Comparison of ENCODE assay signal across 6 cellular contexts in genomic region chr10:103167554-103167953, GRCh38. TPM values are rescaled to one million over a fixed set of nuclear protein-coding genes. Genes with fewer than 3 reads are reported as not detected.
DNase-seq lines count a peak whose midpoint lies in the region; ATAC-seq, FAIRE-seq and TF ChIP-seq lines count a peak whose summit lies in the region.
"Not testable (repeated sequence)": the region's sequence is repeated elsewhere in the genome, so short reads cannot be mapped to it uniquely, and the experiment has no call there.

No MANE protein-coding gene starts in this region.

- not testable (repeated sequence) for DNase-seq in HCT116 (ENCODE audit: low read depth, low spot score); OCI-LY7 (ENCODE audit: low spot score); RWPE2 (ENCODE audit: low spot score); mammary epithelial cell; HepG2 (ENCODE audit: low spot score); smooth muscle cell (lab: John Stamatoyannopoulos, UW; ENCODE audit: unreplicated experiment)

- not testable (repeated sequence) for H3K9ac ChIP-seq in HCT116 (ENCODE audit: low read length); mammary epithelial cell (ENCODE audit: insufficient read depth, low read length); HepG2 (ENCODE audit: insufficient read depth, low read depth, low read length); smooth muscle cell (ENCODE audit: low read depth)

- not testable (repeated sequence) for H3K36me3 ChIP-seq in HCT116 (ENCODE audit: control insufficient read depth in 1 of 2, insufficient read depth in 2 of 2, low read length in 2 of 2); mammary epithelial cell (ENCODE audit: insufficient read depth, low read length); smooth muscle cell (ENCODE audit: low read depth)
- peaks cover 86% of the 10 kb centered on the region for H3K36me3 ChIP-seq in OCI-LY7 (ENCODE audit: insufficient read depth, low read length)
- H3K36me3 ChIP-seq in RWPE2 (ENCODE audit: low read depth) = peaks cover 59% of the 10 kb centered on the region
- H3K36me3 ChIP-seq in HepG2 (replicated peaks in 1 of 2; ENCODE audit: control insufficient read depth in 1 of 2, insufficient read depth in 2 of 2, low read length in 2 of 2) = peaks cover 1 to 17% of the 10 kb centered on the region in 2 experiments; a peak in 4 of 5 replicates

- in situ Hi-C loops in mammary epithelial cell (cut with MboI; ENCODE audit: low sequenced_read_pairs in 2 of 2); HepG2 (cut with HindIII; ENCODE audit: extremely low pct_ligation_motif_present, low pct_unique_long_range_greater_than_20kb): not testable (repeated sequence)

- BruUV-seq in HCT116 (replicated peaks; lab: Mats Ljungman, UMichigan) (TSS peak; percentile 28), OCI-LY7 (replicated peaks; lab: Mats Ljungman, UMichigan) (TSS peak; percentile 38), HepG2 (replicated peaks; lab: Mats Ljungman, UMichigan) (TSS peak; percentile 32)
- not testable (repeated sequence) for BruUV-seq in mammary epithelial cell (replicated peaks; lab: Mats Ljungman, UMichigan)

- not testable (repeated sequence) for H3F3A ChIP-seq in smooth muscle cell (ENCODE audit: low read depth)

- not testable (repeated sequence) for H3K27me3 ChIP-seq in HCT116 (ENCODE audit: insufficient read depth, low read length); RWPE2 (ENCODE audit: insufficient read depth, poor library complexity, severe bottlenecking); mammary epithelial cell (ENCODE audit: insufficient read depth, low read length); HepG2 (ENCODE audit: control insufficient read depth in 1 of 2, insufficient read depth in 2 of 2, low read length in 2 of 2); smooth muscle cell (ENCODE audit: low read depth)

- not testable (repeated sequence) for TF ChIP-seq RAD21 in HCT116 (IDR thresholded peaks at IDR 0.05; ENCODE audit: low read depth); HepG2 (CRISPR knock-in tag; IDR thresholded peaks at IDR 0.05)

- FAIRE-seq in HepG2 (lab: Jason Lieb, UNC) = not testable (repeated sequence)

- WGBS in mammary epithelial cell (ENCODE audit: low coverage, missing lambda C conversion rate) = 96% methylated on average over 5 of the region's 5 CpGs
- WGBS in HepG2 (ENCODE audit: low lambda C conversion rate) = 97% methylated on average over 5 of the region's 5 CpGs
- over 99% methylated on average over 5 of the region's 5 CpGs for WGBS in smooth muscle cell (ENCODE audit: low lambda C conversion rate)

- H3K9me2 ChIP-seq in HCT116 (ENCODE audit: insufficient read depth); OCI-LY7 (ENCODE audit: insufficient read depth, low read length): not testable (repeated sequence)

- H4K20me1 ChIP-seq in HCT116 (ENCODE audit: insufficient read depth); OCI-LY7 (ENCODE audit: insufficient read depth, low read length); mammary epithelial cell (ENCODE audit: insufficient read depth, low read length); HepG2 (ENCODE audit: insufficient read depth, low read length): not testable (repeated sequence)
- H4K20me1 ChIP-seq in smooth muscle cell (ENCODE audit: low read depth) = peaks cover 22% of the 10 kb centered on the region

- RAD21 ChIA-PET in HCT116 (lab: Charles Lee; ENCODE audit: low non-redundant PET in 1 of 2, low total read pairs in 2 of 2, uncharacterized antibody in 2 of 2, unreplicated experiment in 2 of 2) = not testable (repeated sequence)

- not testable (repeated sequence) for H3K9me3 ChIP-seq in HCT116 (ENCODE audit: control insufficient read depth in 1 of 2, insufficient read depth in 1 of 2, low read depth in 1 of 2, low read length in 2 of 2); OCI-LY7 (ENCODE audit: low read length); RWPE2 (ENCODE audit: severe bottlenecking); mammary epithelial cell (replicated peaks; ENCODE audit: insufficient read depth, low read length); HepG2 (ENCODE audit: low read length); smooth muscle cell (replicated peaks; ENCODE audit: low read depth)

- H3K4me1 ChIP-seq in HCT116 (ENCODE audit: control insufficient read depth in 1 of 2, insufficient read depth in 2 of 2, low read length in 2 of 2) (peaks cover 9 to 12% of the 10 kb centered on the region in 2 experiments; a peak in 2 of 4 replicates), RWPE2 (ENCODE audit: insufficient read depth, poor library complexity, severe bottlenecking) (peaks cover 30% of the 10 kb centered on the region), mammary epithelial cell (ENCODE audit: insufficient read depth, low read length) (peaks cover 25% of the 10 kb centered on the region), HepG2 (ENCODE audit: insufficient read depth, low read length) (peaks cover 10% of the 10 kb centered on the region)
- not testable (repeated sequence) for H3K4me1 ChIP-seq in OCI-LY7 (ENCODE audit: insufficient read depth, low read length, poor library complexity, severe bottlenecking); smooth muscle cell (ENCODE audit: low read depth)

- H2AFZ ChIP-seq in HCT116 (ENCODE audit: low read depth, low read length, poor library complexity, severe bottlenecking); OCI-LY7 (ENCODE audit: low read length); mammary epithelial cell (ENCODE audit: low read depth, low read length); HepG2 (ENCODE audit: low read length); smooth muscle cell (ENCODE audit: low read depth): not testable (repeated sequence)

- H3K79me2 ChIP-seq in HCT116 (ENCODE audit: insufficient read depth, low read length) (peaks cover 49% of the 10 kb centered on the region), OCI-LY7 (ENCODE audit: insufficient read depth, low read depth, low read length) (peaks cover 22% of the 10 kb centered on the region; the same call in 1 of the 2 replicates), mammary epithelial cell (ENCODE audit: insufficient read depth, low read length) (peaks cover 28% of the 10 kb centered on the region), smooth muscle cell (ENCODE audit: low read depth) (peaks cover 28% of the 10 kb centered on the region)
- H3K79me2 ChIP-seq in HepG2 (ENCODE audit: insufficient read depth, low read length) = not testable (repeated sequence)

- not testable (repeated sequence) for TF ChIP-seq CTCF in HCT116 (IDR thresholded peaks at IDR 0.05 in 2 of 3, conservative IDR thresholded peaks at IDR 0.05 in 1 of 3; ENCODE audit: borderline replicate concordance in 1 of 3, insufficient read depth in 1 of 3, low read depth in 2 of 3, low read length in 2 of 3); OCI-LY7 (conservative IDR thresholded peaks at IDR 0.05; ENCODE audit: low read length); RWPE2 (IDR thresholded peaks at IDR 0.05; ENCODE audit: poor library complexity, severe bottlenecking); mammary epithelial cell (conservative IDR thresholded peaks at IDR 0.05 in 1 of 2, IDR thresholded peaks at IDR 0.05 in 1 of 2; ENCODE audit: extremely low read depth in 1 of 2, insufficient read depth in 1 of 2, low read depth in 1 of 2, low read length in 2 of 2); HepG2 (CRISPR knock-in tag; IDR thresholded peaks at IDR 0.05); smooth muscle cell (IDR thresholded peaks at IDR 0.05; ENCODE audit: borderline replicate concordance, insufficient read depth, poor library complexity, severe bottlenecking)

- not testable (repeated sequence) for ATAC-seq in HCT116; RWPE2 (ENCODE audit: low read depth); HepG2

- not testable (repeated sequence) for TF ChIP-seq POLR2A in HCT116 (IDR thresholded peaks at IDR 0.05; ENCODE audit: borderline replicate concordance, extremely low read depth, insufficient read depth, insufficient read length); HepG2 (IDR thresholded peaks at IDR 0.05; ENCODE audit: insufficient read depth in 1 of 2, low read depth in 2 of 2, low read length in 2 of 2)

- H3K4me2 ChIP-seq in HCT116 (ENCODE audit: low read length); OCI-LY7 (ENCODE audit: low read length); mammary epithelial cell (ENCODE audit: insufficient read depth, low read depth, low read length); HepG2 (ENCODE audit: low read depth, low read length); smooth muscle cell: not testable (repeated sequence)

- not testable (repeated sequence) for H3K4me3 ChIP-seq in HCT116 (replicated peaks in 1 of 2; ENCODE audit: low read depth in 1 of 2, low read length in 2 of 2); OCI-LY7 (ENCODE audit: low read depth, low read length, poor library complexity, severe bottlenecking); RWPE2 (ENCODE audit: severe bottlenecking); mammary epithelial cell (replicated peaks in 1 of 3; ENCODE audit: insufficient read depth in 1 of 3, low read depth in 2 of 3, low read length in 3 of 3); HepG2 (replicated peaks in 1 of 3; ENCODE audit: insufficient read depth in 1 of 3, low read depth in 2 of 3, low read length in 3 of 3); smooth muscle cell

- CTCF ChIA-PET in HCT116 (lab: Charles Lee); OCI-LY7 (lab: Charles Lee; ENCODE audit: unreplicated experiment); HepG2 (lab: Yijun Ruan, JAX; ENCODE audit: low intra/inter-chr PET ratio, low total read pairs): not testable (repeated sequence)
- CTCF ChIA-PET in mammary epithelial cell (lab: Charles Lee; ENCODE audit: low non-redundant PET) = interaction anchor here (0.6 kb wide), 1 partner anchor 167 kb away, joined by 3 read pairs; no protein-coding TSS in a partner anchor

- H3K27ac ChIP-seq in HCT116 (ENCODE audit: low read depth, low read length); OCI-LY7 (ENCODE audit: low read depth, low read length, poor library complexity, severe bottlenecking); HepG2 (ENCODE audit: extremely low read length, insufficient read depth, low read length): not testable (repeated sequence)
- H3K27ac ChIP-seq in RWPE2 (ENCODE audit: poor library complexity, severe bottlenecking) (peak overlapping the region; percentile 77), mammary epithelial cell (ENCODE audit: insufficient read depth, low read depth, low read length) (peak overlapping the region; percentile 92), smooth muscle cell (ENCODE audit: low read depth) (peak overlapping the region; percentile 58)

- POLR2A ChIA-PET in HCT116 (lab: Charles Lee); HepG2 (lab: Yijun Ruan, JAX): not testable (repeated sequence)
- POLR2A ChIA-PET in OCI-LY7 (lab: Charles Lee) = interaction anchor here (1.0 to 1.1 kb wide), 2 partner anchors 9 to 11 kb away, joined by 3 to 5 read pairs; no protein-coding TSS in a partner anchor

- dilution Hi-C loops in mammary epithelial cell (cut with HindIII; ENCODE audit: low sequenced_read_pairs) = not testable (repeated sequence)

- intact Hi-C loops in HCT116 (cut with micrococcal nuclease); OCI-LY7 (cut with micrococcal nuclease; ENCODE audit: unreplicated experiment); mammary epithelial cell (cut with micrococcal nuclease); HepG2 (cut with micrococcal nuclease; ENCODE audit: unreplicated experiment): not testable (repeated sequence)

- not testable (repeated sequence) for TF ChIP-seq EP300 in HepG2 (IDR thresholded peaks at IDR 0.05; ENCODE audit: low read depth in 2 of 2, low read length in 2 of 2); HepG2 (CRISPR knock-in tag; IDR thresholded peaks at IDR 0.05; ENCODE audit: borderline replicate concordance)

RNA-seq across cellular contexts. Expression of gene NT5C2, which starts 25.5 kb away (rescaled TPM):
- total RNA-seq in HCT116 (2021; ENCODE audit: unreplicated experiment) (63.0 TPM), OCI-LY7 (2022) (87.3 and 118 TPM in 2 replicates), mammary epithelial cell (10 to 100 TPM; 53.2 to 62.4 TPM), HepG2 (2016; rRNA removed; fragmentation: Illumina TruSeq; extraction: Trizol) (40.6 and 51.5 TPM in 2 replicates), smooth muscle cell (32.2 and 33.5 TPM in 2 replicates)
- 30.6 and 37.7 TPM in 2 replicates for polyA plus RNA-seq in HCT116 (2012)
- total RNA-seq in OCI-LY7 (2014; rRNA removed; shearing (Covaris generic)) = 72.0 and 73.5 TPM in 2 replicates
- polyA plus RNA-seq in mammary epithelial cell (31.4 TPM), HepG2 (2011; rRNA removed) (53.3 and 55.2 TPM in 2 replicates), smooth muscle cell (19.1 and 23.8 TPM in 2 replicates)
- polyA minus RNA-seq in mammary epithelial cell = 29.7 TPM
- total RNA-seq in HepG2 (2016; cell fraction: cytosol; rRNA removed; fragmentation: Illumina TruSeq; extraction: Trizol; ENCODE audit: low read depth) = 14.0 and 14.6 TPM in 2 replicates
- total RNA-seq in HepG2 (2016; cell fraction: insoluble cytoplasmic fraction; rRNA removed; fragmentation: Illumina TruSeq; extraction: Trizol) = 41.6 and 53.9 TPM in 2 replicates
- total RNA-seq in HepG2 (2016; cell fraction: membrane; rRNA removed; fragmentation: Illumina TruSeq; extraction: Trizol) = 20.7 and 21.7 TPM in 2 replicates
- 45.1 and 47.6 TPM in 2 replicates for total RNA-seq in HepG2 (2016; cell fraction: nucleus; rRNA removed; fragmentation: Illumina TruSeq; extraction: Trizol)
- 31.0 and 44.8 TPM in 2 replicates for polyA plus RNA-seq in HepG2 (2011; cell fraction: cytosol; rRNA removed)
- 26.5 and 38.0 TPM in 2 replicates for polyA plus RNA-seq in HepG2 (2011; cell fraction: nucleus; rRNA removed)
- polyA plus RNA-seq in HepG2 (2012) = 47.1 and 62.0 TPM in 2 replicates
- 4.3 and 4.4 TPM in 2 replicates for polyA plus RNA-seq in HepG2 (2016; cell fraction: cytosol; fragmentation: Illumina TruSeq; extraction: Trizol; ENCODE audit: low read depth)
- polyA plus RNA-seq in HepG2 (2016; cell fraction: insoluble cytoplasmic fraction; fragmentation: Illumina TruSeq; extraction: Trizol; ENCODE audit: low read depth) = 49.2 and 49.9 TPM in 2 replicates
- 12.7 and 13.5 TPM in 2 replicates for polyA plus RNA-seq in HepG2 (2016; cell fraction: membrane; fragmentation: Illumina TruSeq; extraction: Trizol; ENCODE audit: low read depth)
- polyA plus RNA-seq in HepG2 (2016; cell fraction: nucleus; fragmentation: Illumina TruSeq; extraction: Trizol; ENCODE audit: insufficient read depth, low read depth) = 51.3 and 57.2 TPM in 2 replicates
- polyA minus RNA-seq in HepG2 (2011; rRNA and poly(A)+ RNA removed; ENCODE audit: low replicate concordance) = 48.0 and 50.4 TPM in 2 replicates
- polyA minus RNA-seq in HepG2 (2011; cell fraction: cytosol; rRNA and poly(A)+ RNA removed) = 38.7 and 41.0 TPM in 2 replicates
- polyA minus RNA-seq in HepG2 (2011; cell fraction: nucleus; rRNA and poly(A)+ RNA removed) = 71.3 and 106 TPM in 2 replicates
